In the genomic region with DNA sequence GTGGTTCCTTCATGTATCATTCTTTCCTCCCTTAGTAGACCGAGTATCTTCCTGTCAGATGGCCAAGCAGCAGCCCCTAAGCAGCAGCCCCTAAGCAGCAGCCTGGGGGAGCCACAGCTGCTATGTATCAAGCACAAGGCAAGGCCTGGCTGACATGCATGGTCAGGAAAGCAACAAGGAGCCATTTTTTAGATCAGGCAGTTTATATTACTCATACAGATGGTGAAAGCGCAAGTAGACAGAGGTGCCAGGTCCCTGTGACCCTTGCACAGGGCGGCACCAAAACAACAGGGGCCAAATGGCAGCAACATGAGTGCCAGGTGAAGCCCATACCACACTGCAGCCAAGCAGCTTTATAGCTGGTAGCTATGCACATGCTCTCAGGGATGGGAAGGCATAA, we compare ENCODE assay signal across 15 cellular contexts.
"Had no signal": no experiment of that assay in that cellular context is flagged by ENCODE, and none has a peak within 500 bp of the region (broad histone marks: within the 10 kb centered on the region; RNA-seq: fewer than 3 reads in every experiment).

No MANE protein-coding gene starts in this region.

- H3K27me3 ChIP-seq: esophagus muscularis mucosa, hepatocyte, ovary, SJCRH30, thyroid gland had no signal

- H3K27ac ChIP-seq: coronary artery, esophagus muscularis mucosa, hepatocyte, ovary, SJCRH30, thyroid gland had no signal

- H3K9me3 ChIP-seq: esophagus muscularis mucosa, ovary, thyroid gland had no signal

- H3K27ac Mint-ChIP-seq: activated naive CD4-positive, alpha-beta T cell treated with anti-CD3 and anti-CD28 coated beads for 36 hours; activated T-helper 17 cell treated with anti-CD3 and anti-CD28 coated beads, Interleukin-2, amount 50 U/mL, for 72 hours; stimulated activated naive B cell treated with anti-CD40 and anti-IgM and Interleukin-4, amounts not matched to agents 10 μg/mL and 1 μg/mL and 100 μg/mL, for 72 hours; T-helper 17 cell had no signal

- H3K27me3 Mint-ChIP-seq: activated T-helper 17 cell treated with anti-CD3 and anti-CD28 coated beads, Interleukin-2, amount 50 U/mL, for 72 hours; T-helper 17 cell had no signal

- H3K9me3 Mint-ChIP-seq: activated naive CD4-positive, alpha-beta T cell treated with anti-CD3 and anti-CD28 coated beads for 36 hours; activated T-helper 17 cell treated with anti-CD3 and anti-CD28 coated beads, Interleukin-2, amount 50 U/mL, for 72 hours had no signal

- H3K4me1 ChIP-seq: esophagus muscularis mucosa, SJCRH30, thyroid gland had no signal

- H3K4me1 Mint-ChIP-seq: activated T-helper 17 cell treated with anti-CD3 and anti-CD28 coated beads, Interleukin-2, amount 50 U/mL, for 72 hours; neural crest cell; stimulated activated naive B cell treated with anti-CD40 and anti-IgM and Interleukin-4, amounts not matched to agents 10 μg/mL and 1 μg/mL and 100 μg/mL, for 72 hours had no signal

- DNase-seq: activated CD4-positive, alpha-beta T cell treated with anti-CD3 and anti-CD28 coated beads for 4 hours; activated naive CD4-positive, alpha-beta T cell treated with anti-CD3 and anti-CD28 coated beads for 36 hours; effector CD4-positive, alpha-beta T cell; ovary; SJCRH30; stimulated activated CD4-positive, alpha-beta T cell treated with anti-CD3 and anti-CD28 coated beads, Interleukin-15, amount 100 ng/mL, for 24 hours; stimulated activated CD4-positive, alpha-beta T cell treated with anti-CD3 and anti-CD28 coated beads, Interleukin-4, amount 100 ng/mL, for 1 hour; stimulated activated naive B cell treated with anti-CD40 and anti-IgM and Interleukin-4, amounts not matched to agents 10 μg/mL and 1 μg/mL and 100 μg/mL, for 72 hours; T-helper 17 cell; thyroid gland had no signal

- H3K4me3 ChIP-seq: coronary artery, esophagus muscularis mucosa, hepatocyte, ovary, SJCRH30, thyroid gland had no signal

- H3K36me3 ChIP-seq: esophagus muscularis mucosa, ovary, SJCRH30, thyroid gland had no signal

- ATAC-seq: activated T-helper 17 cell treated with anti-CD3 and anti-CD28 coated beads, Interleukin-2, amount 50 U/mL, for 72 hours; stimulated activated naive B cell treated with anti-CD40 and anti-IgM and Interleukin-4, amounts not matched to agents 10 μg/mL and 1 μg/mL and 100 μg/mL, for 72 hours; T-helper 17 cell had no signal

- H3K4me3 Mint-ChIP-seq: activated naive CD4-positive, alpha-beta T cell treated with anti-CD3 and anti-CD28 coated beads for 36 hours; activated T-helper 17 cell treated with anti-CD3 and anti-CD28 coated beads, Interleukin-2, amount 50 U/mL, for 72 hours; neural crest cell; stimulated activated naive B cell treated with anti-CD40 and anti-IgM and Interleukin-4, amounts not matched to agents 10 μg/mL and 1 μg/mL and 100 μg/mL, for 72 hours; T-helper 17 cell had no signal
